1 cellular context compared by ENCODE assay signal in the genomic region with DNA sequence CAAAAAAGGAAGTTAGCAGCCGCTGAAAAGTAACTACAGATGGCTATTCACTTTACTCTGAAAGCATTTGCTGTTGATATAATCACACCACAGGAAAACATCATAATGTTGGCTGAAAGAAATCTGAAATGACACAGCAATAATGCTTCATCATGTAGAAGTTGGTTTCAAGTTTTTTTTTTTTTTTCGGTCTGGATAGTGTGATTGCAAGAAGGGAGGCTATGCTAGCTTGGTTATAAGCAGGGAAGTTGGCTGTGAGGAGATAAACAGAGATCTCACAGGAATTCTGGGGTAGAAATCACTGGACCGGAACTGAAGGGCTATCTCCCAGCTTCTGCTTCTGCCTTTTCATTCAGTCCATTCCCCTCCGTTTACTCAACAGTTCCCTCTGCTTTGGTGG.
TF ChIP-seq lines count a peak whose summit lies in the region.

No MANE protein-coding gene starts in this region.

TF ChIP-seq in K562, 482 proteins besides CTCF, POLR2A, EP300 and RAD21 (continued from another document):
- TF ChIP-seq NR4A1 (CRISPR knock-in tag; IDR thresholded peaks at IDR 0.05) (no peak), NR4A1 (tag; IDR thresholded peaks at IDR 0.05) (peak; percentile 42; the same call in 1 of the 2 replicates), BHLHE40 (IDR thresholded peaks at IDR 0.05; ENCODE audit: low read length) (no peak; the same call in 1 of the 2 replicates), U2AF2 (optimal IDR thresholded peaks at IDR 0.05; ENCODE audit: low read depth, low read length) (no peak), TAF7 (tag; IDR thresholded peaks at IDR 0.05) (no peak), ETV5 (CRISPR knock-in tag; IDR thresholded peaks at IDR 0.05; ENCODE audit: low read depth) (peak; percentile 83), TRIM28 (IDR thresholded peaks at IDR 0.05) (0 out of 2 replicates have a peak, but pooled peaks have one; percentile 18), IRF2 (CRISPR knock-in tag; IDR thresholded peaks at IDR 0.05) (no peak), POLR2B (IDR thresholded peaks at IDR 0.05; ENCODE audit: low read depth, partially characterized antibody) (no peak), TBP (optimal IDR thresholded peaks at IDR 0.05; ENCODE audit: low read depth, low read length) (no peak)
- TF ChIP-seq, protein P1, sequence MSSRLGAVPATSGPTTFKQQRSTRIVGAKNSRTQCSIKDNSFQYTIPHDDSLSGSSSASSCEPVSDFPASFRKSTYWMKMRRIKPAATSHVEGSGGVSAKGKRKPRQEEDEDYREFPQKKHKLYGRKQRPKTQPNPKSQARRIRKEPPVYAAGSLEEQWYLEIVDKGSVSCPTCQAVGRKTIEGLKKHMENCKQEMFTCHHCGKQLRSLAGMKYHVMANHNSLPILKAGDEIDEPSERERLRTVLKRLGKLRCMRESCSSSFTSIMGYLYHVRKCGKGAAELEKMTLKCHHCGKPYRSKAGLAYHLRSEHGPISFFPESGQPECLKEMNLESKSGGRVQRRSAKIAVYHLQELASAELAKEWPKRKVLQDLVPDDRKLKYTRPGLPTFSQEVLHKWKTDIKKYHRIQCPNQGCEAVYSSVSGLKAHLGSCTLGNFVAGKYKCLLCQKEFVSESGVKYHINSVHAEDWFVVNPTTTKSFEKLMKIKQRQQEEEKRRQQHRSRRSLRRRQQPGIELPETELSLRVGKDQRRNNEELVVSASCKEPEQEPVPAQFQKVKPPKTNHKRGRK (tag; IDR thresholded peaks at IDR 0.05), result no peak
- TF ChIP-seq, protein P2, sequence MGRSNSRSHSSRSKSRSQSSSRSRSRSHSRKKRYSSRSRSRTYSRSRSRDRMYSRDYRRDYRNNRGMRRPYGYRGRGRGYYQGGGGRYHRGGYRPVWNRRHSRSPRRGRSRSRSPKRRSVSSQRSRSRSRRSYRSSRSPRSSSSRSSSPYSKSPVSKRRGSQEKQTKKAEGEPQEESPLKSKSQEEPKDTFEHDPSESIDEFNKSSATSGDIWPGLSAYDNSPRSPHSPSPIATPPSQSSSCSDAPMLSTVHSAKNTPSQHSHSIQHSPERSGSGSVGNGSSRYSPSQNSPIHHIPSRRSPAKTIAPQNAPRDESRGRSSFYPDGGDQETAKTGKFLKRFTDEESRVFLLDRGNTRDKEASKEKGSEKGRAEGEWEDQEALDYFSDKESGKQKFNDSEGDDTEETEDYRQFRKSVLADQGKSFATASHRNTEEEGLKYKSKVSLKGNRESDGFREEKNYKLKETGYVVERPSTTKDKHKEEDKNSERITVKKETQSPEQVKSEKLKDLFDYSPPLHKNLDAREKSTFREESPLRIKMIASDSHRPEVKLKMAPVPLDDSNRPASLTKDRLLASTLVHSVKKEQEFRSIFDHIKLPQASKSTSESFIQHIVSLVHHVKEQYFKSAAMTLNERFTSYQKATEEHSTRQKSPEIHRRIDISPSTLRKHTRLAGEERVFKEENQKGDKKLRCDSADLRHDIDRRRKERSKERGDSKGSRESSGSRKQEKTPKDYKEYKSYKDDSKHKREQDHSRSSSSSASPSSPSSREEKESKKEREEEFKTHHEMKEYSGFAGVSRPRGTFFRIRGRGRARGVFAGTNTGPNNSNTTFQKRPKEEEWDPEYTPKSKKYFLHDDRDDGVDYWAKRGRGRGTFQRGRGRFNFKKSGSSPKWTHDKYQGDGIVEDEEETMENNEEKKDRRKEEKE (IDR thresholded peaks at IDR 0.05; ENCODE audit: borderline replicate concordance in 1 of 2, control insufficient read depth in 1 of 2, low read depth in 2 of 2, low read length in 1 of 2), result no peak
